Comparison of ENCODE assay signal across 8 cellular contexts in genomic region chr19:58408152-58409009, GRCh38. TPM values are rescaled to one million over a fixed set of nuclear protein-coding genes. Genes with fewer than 3 reads are reported as not detected.
DNase-seq lines count a peak whose midpoint lies in the region; ATAC-seq lines count a peak whose summit lies in the region.

ZNF584 (plus strand) TSS chr19:58408649; CDS start chr19:58409148, 499 bp downstream.

- DNase-seq in COR-L47 (lab: John Stamatoyannopoulos, UW): peak; percentile 95
- peak; percentile 98 for DNase-seq in HT-29 (ENCODE audit: low spot score)
- DNase-seq in NK-92 treated with Interleukin-12 subunit alpha and Interleukin-12 subunit beta, amount 100 ng/mL, for 24 hours (lab: John Stamatoyannopoulos, UW): peak; percentile 89
- DNase-seq in activated CD8-positive, alpha-beta memory T cell treated with anti-CD3 and anti-CD28 coated beads for 4 hours (ENCODE audit: low read depth in 2 of 2): peak; percentile 90 to 92
- DNase-seq in effector memory CD4-positive, alpha-beta T cell: peak; percentile 86 to 91 (median 90)
- DNase-seq in medulla oblongata (ENCODE audit: extremely low spot score): peak; percentile 98
- peak; percentile 90 to 92 (median 91) for DNase-seq in stimulated activated CD4-positive, alpha-beta T cell treated with anti-CD3 and anti-CD28 coated beads, TNF-alpha, amount 100 ng/mL, for 48 hours (ENCODE audit: low read depth in 3 of 3)

- no peaks in the 10 kb centered on the region for H3K36me3 ChIP-seq in effector memory CD4-positive, alpha-beta T cell (ENCODE audit: control insufficient read depth, insufficient read depth, low read length)

- no peaks in the 10 kb centered on the region for H3K9me3 ChIP-seq in effector memory CD4-positive, alpha-beta T cell (ENCODE audit: control insufficient read depth, low read length)

- ATAC-seq in GM21360 (IDR thresholded peaks at IDR 0.05; ENCODE audit: unreplicated experiment): peak; percentile 86

- peaks cover 17% of the 10 kb centered on the region for H3K4me1 ChIP-seq in effector memory CD4-positive, alpha-beta T cell (ENCODE audit: control insufficient read depth, insufficient read depth, low read length, poor library complexity, severe bottlenecking)

- H3K27me3 ChIP-seq in effector memory CD4-positive, alpha-beta T cell (replicated peaks; ENCODE audit: control insufficient read depth, insufficient read depth, low read length, poor library complexity, severe bottlenecking): no peaks in the 10 kb centered on the region

- H3K4me3 ChIP-seq in effector memory CD4-positive, alpha-beta T cell (ENCODE audit: insufficient read depth, low read depth, low read length, poor library complexity, severe bottlenecking): peak within 1 kb of the TSS; percentile 90

- H3K27ac ChIP-seq in effector memory CD4-positive, alpha-beta T cell (ENCODE audit: insufficient read depth, low read length, poor library complexity, severe bottlenecking): peak within 1 kb of the TSS; percentile 86

RNA-seq across cellular contexts. Expression of gene ZNF584, which starts in this region (rescaled TPM):
- total RNA-seq in HT-29 (2014; rRNA removed; shearing (Covaris generic)): 26.6 and 33.1 TPM in 2 replicates

Comparison
In these comparisons a context has a peak if more than half of its experiments do, and no peak if none do; other contexts are left out.
1. Peak in every context shown above with its lines: DNase-seq, ATAC-seq, H3K4me3 ChIP-seq and H3K27ac ChIP-seq.